19 cellular contexts compared by ENCODE assay signal in the genomic region with DNA sequence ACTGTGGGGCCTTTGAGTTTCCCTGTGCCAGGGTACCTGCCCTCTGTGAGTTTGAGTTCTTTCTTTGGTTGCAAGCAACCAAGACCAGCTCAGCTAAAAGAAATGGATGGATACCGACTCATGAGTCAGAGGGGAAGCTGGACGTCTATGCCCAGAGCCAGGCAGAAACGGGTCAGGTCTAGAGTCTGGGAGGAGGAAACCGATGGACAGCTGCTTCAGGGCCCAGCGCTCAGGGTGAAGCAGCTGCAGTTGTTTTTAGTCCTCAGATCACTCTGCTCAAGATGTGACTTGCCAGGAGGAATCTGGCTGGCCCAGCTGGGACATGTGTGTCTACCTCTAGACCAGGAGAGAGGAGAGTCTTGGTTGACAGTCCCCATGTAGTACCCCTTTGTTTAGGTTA. TPM values are rescaled to one million over a fixed set of nuclear protein-coding genes. Genes with fewer than 3 reads are reported as not detected.
DNase-seq lines count a peak whose midpoint lies in the region; ATAC-seq and TF ChIP-seq lines count a peak whose summit lies in the region.
"Had no signal": no experiment of that assay in that cellular context is flagged by ENCODE, and none has a peak within 500 bp of the region (broad histone marks: within the 10 kb centered on the region; RNA-seq: fewer than 3 reads in every experiment).

No MANE protein-coding gene starts in this region.

- no peaks in the 10 kb centered on the region for H3K36me3 Mint-ChIP-seq in natural killer cell treated with Interleukin-12 subunit alpha and Interleukin-12 subunit beta and Interleukin-15 and Interleukin-18, amount 100 ng/mL, for 72 hours
- H3K36me3 Mint-ChIP-seq in natural killer cell, result no peaks in the 10 kb centered on the region
- H3K36me3 Mint-ChIP-seq: CD4-positive, CD25-positive, alpha-beta regulatory T cell had no signal

- no peak for DNase-seq in natural killer cell treated with Interleukin-12 subunit alpha and Interleukin-12 subunit beta and Interleukin-15 and Interleukin-18, amount 100 ng/mL, for 72 hours (ENCODE audit: low spot score)
- DNase-seq in natural killer cell, result no peak
- peak; percentile 88 for DNase-seq in myocyte (ENCODE audit: low read depth)
- no peak for DNase-seq in activated CD4-positive, CD25-positive, alpha-beta regulatory T cell (lab: John Stamatoyannopoulos, UW)
- DNase-seq in GF-D8 (lab: John Stamatoyannopoulos, UW), result no peak
- DNase-seq: BE2C; CD4-positive, CD25-positive, alpha-beta regulatory T cell; MM.1S; NCI-H1048; NCI-H1417 treated with DMSO at 0.1 percent for 48 hours; NCI-H187; NCI-H446; NCI-H526; OCI-M1; SHP77; SK-N-SH had no signal

- H3K4me3 Mint-ChIP-seq in natural killer cell treated with Interleukin-12 subunit alpha and Interleukin-12 subunit beta and Interleukin-15 and Interleukin-18, amount 100 ng/mL, for 72 hours, result no peak overlapping the region
- no peak overlapping the region for H3K4me3 Mint-ChIP-seq in natural killer cell
- H3K4me3 Mint-ChIP-seq: CD4-positive, CD25-positive, alpha-beta regulatory T cell had no signal

- peak; percentile 15 to 24 for ATAC-seq in natural killer cell treated with Interleukin-12 subunit alpha and Interleukin-12 subunit beta and Interleukin-15 and Interleukin-18, amount 100 ng/mL, for 72 hours
- no peak for ATAC-seq in natural killer cell
- ATAC-seq in HG02981 (IDR thresholded peaks at IDR 0.05; ENCODE audit: unreplicated experiment), result no peak
- ATAC-seq: A549 had no signal

- TF ChIP-seq CTCF in natural killer cell (IDR thresholded peaks at IDR 0.05), result no peak

- peak overlapping the region; percentile 30 for H3K27ac ChIP-seq in angular gyrus (ENCODE audit: low read depth, low read length)
- H3K27ac ChIP-seq: A549 had no signal

- peaks cover 5 to 7% of the 10 kb centered on the region in 2 donors for H3K4me1 Mint-ChIP-seq in natural killer cell treated with Interleukin-12 subunit alpha and Interleukin-12 subunit beta and Interleukin-15 and Interleukin-18, amount 100 ng/mL, for 72 hours (ENCODE audit: low read depth in 2 of 2)
- H3K4me1 Mint-ChIP-seq in natural killer cell, result peaks cover 6 to 7% of the 10 kb centered on the region in 2 donors

- H3K9me3 Mint-ChIP-seq in natural killer cell treated with Interleukin-12 subunit alpha and Interleukin-12 subunit beta and Interleukin-15 and Interleukin-18, amount 100 ng/mL, for 72 hours, result no peaks in the 10 kb centered on the region
- H3K9me3 Mint-ChIP-seq in natural killer cell, result no peaks in the 10 kb centered on the region

- H3K27me3 Mint-ChIP-seq in natural killer cell treated with Interleukin-12 subunit alpha and Interleukin-12 subunit beta and Interleukin-15 and Interleukin-18, amount 100 ng/mL, for 72 hours, result peaks cover 5 to 9% of the 10 kb centered on the region in 2 donors
- peaks cover 3 to 6% of the 10 kb centered on the region in 2 donors for H3K27me3 Mint-ChIP-seq in natural killer cell (ENCODE audit: low read depth in 2 of 2)

- intact Hi-C loops in natural killer cell (cut with micrococcal nuclease), result no loop called here

- H3K27ac Mint-ChIP-seq in natural killer cell treated with Interleukin-12 subunit alpha and Interleukin-12 subunit beta and Interleukin-15 and Interleukin-18, amount 100 ng/mL, for 72 hours, result no peak overlapping the region
- no peak overlapping the region for H3K27ac Mint-ChIP-seq in natural killer cell
- H3K27ac Mint-ChIP-seq: CD4-positive, CD25-positive, alpha-beta regulatory T cell had no signal

RNA-seq across cellular contexts. Expression of a gene that starts 10.1 kb away (rescaled TPM):
- total RNA-seq in natural killer cell treated with Interleukin-12 subunit alpha and Interleukin-12 subunit beta and Interleukin-15 and Interleukin-18, amount 100 ng/mL, for 72 hours, result 100 to 1,000 TPM; 180 to 276 TPM
- 10 to 100 TPM in 1 of 3 donors, 1 to 10 TPM in 2; 5.8 to 13.6 (median 7.8) TPM for total RNA-seq in natural killer cell
- 2.3 and 2.5 TPM in 2 replicates for total RNA-seq in myocyte
- polyA plus RNA-seq in myocyte (2012), result 5.4 TPM

RNA-seq across cellular contexts. Expression of a gene that starts 50.5 kb away (rescaled TPM):
- not detected for total RNA-seq in natural killer cell treated with Interleukin-12 subunit alpha and Interleukin-12 subunit beta and Interleukin-15 and Interleukin-18, amount 100 ng/mL, for 72 hours
- total RNA-seq in natural killer cell (not detected), myocyte (not detected in 2 replicates)
- 0.05 TPM for polyA plus RNA-seq in myocyte (2012)
- total RNA-seq: CD4-positive, CD25-positive, alpha-beta regulatory T cell had no signal
- polyA plus RNA-seq: A549; CD4-positive, CD25-positive, alpha-beta regulatory T cell had no signal

Comparison
In these comparisons a context has a peak if more than half of its experiments do, and no peak if none do; other contexts are left out.
1. ATAC-seq: peak in natural killer cell treated with Interleukin-12 subunit alpha and Interleukin-12 subunit beta and Interleukin-15 and Interleukin-18, amount 100 ng/mL, for 72 hours (2 of 2); none in natural killer cell (0 of 3) and HG02981 (single experiment).
2. RNA of a gene that starts 10.1 kb away (total RNA-seq): 180 to 276 TPM in natural killer cell treated with Interleukin-12 subunit alpha and Interleukin-12 subunit beta and Interleukin-15 and Interleukin-18, amount 100 ng/mL, for 72 hours; 5.8 to 13.6 TPM in natural killer cell and 2.3 to 2.5 TPM in myocyte; every median in the first group is over 10 times any median in the second.